Comparison of ENCODE assay signal across 13 cellular contexts in genomic region chr17:80191192-80191591, GRCh38. TPM values are rescaled to one million over a fixed set of nuclear protein-coding genes. Genes with fewer than 3 reads are reported as not detected.
"Had no signal": no experiment of that assay in that cellular context is flagged by ENCODE, and none has a peak within 500 bp of the region (broad histone marks: within the 10 kb centered on the region; RNA-seq: fewer than 3 reads in every experiment).

No MANE protein-coding gene starts in this region.

- H3K27ac Mint-ChIP-seq: activated naive CD8-positive, alpha-beta T cell had no signal

- ATAC-seq: activated CD4-positive, CD25-positive, alpha-beta regulatory T cell treated with anti-CD3 and anti-CD28 coated beads, Interleukin-2, amount 50 U/mL, for 24 hours had no signal

- H3K4me1 ChIP-seq: breast epithelium, parathyroid adenoma had no signal

- FAIRE-seq: endometrium, small intestine, TTC549 had no signal

- H3K79me2 ChIP-seq: parathyroid adenoma had no signal

- H3K4me3 ChIP-seq: right atrium auricular region, thyroid gland had no signal

- H3K9ac ChIP-seq: parathyroid adenoma had no signal

- H3K9me3 ChIP-seq: breast epithelium, heart right ventricle, right atrium auricular region, thyroid gland had no signal

- H3K27ac ChIP-seq: parathyroid adenoma, right atrium auricular region, thyroid gland had no signal

- H3K4me3 Mint-ChIP-seq: activated naive CD8-positive, alpha-beta T cell had no signal

- H2AFZ ChIP-seq: parathyroid adenoma had no signal

- H3K36me3 Mint-ChIP-seq: activated naive CD8-positive, alpha-beta T cell had no signal

- H3K27me3 ChIP-seq: breast epithelium, right atrium auricular region, thyroid gland had no signal

- H3K36me3 ChIP-seq: breast epithelium, heart right ventricle, right atrium auricular region, thyroid gland had no signal

- DNase-seq: foreskin melanocyte, kidney glomerular epithelial cell, small intestine, T-helper 2 cell, thyroid gland had no signal

RNA-seq across cellular contexts. Expression of gene CARD14, which starts 21.4 kb away (rescaled TPM):
- total RNA-seq: right atrium auricular region had no signal
